In genomic region chr11:61971177-61972111, GRCh38 we compare ENCODE assay signal across 8 cellular contexts. TPM values are rescaled to one million over a fixed set of nuclear protein-coding genes. Genes with fewer than 3 reads are reported as not detected.
DNase-seq lines count a peak whose midpoint lies in the region; ATAC-seq and TF ChIP-seq lines count a peak whose summit lies in the region.

No MANE protein-coding gene starts in this region.

- peaks cover 24% of the 10 kb centered on the region for H3K36me3 Mint-ChIP-seq in dendritic cell treated with granulocyte-macrophage colony-stimulating factor and Interleukin-4, amounts not matched to agents 40 ng/mL and 50 ng/mL, for 4 days (ENCODE audit: low read depth)

- POLR2A ChIA-PET in AG04449 (lab: Yijun Ruan, JAX), result interaction anchor here (1.1 to 2.3 kb wide), 5 partner anchors 9 to 870 kb away, joined by 3 to 10 read pairs (median 3); partner anchors contain the start of gene FADS2

- H3K4me3 Mint-ChIP-seq in dendritic cell treated with granulocyte-macrophage colony-stimulating factor and Interleukin-4, amounts not matched to agents 40 ng/mL and 50 ng/mL, for 4 days, result peak overlapping the region; percentile 56

- intact Hi-C loops in dendritic cell treated with granulocyte-macrophage colony-stimulating factor and Interleukin-4, amounts not matched to agents 40 ng/mL and 50 ng/mL, for 4 days (cut with micrococcal nuclease), result loop anchor here (1.0 to 5.0 kb wide), 2 partner anchors 54 to 111 kb away; no protein-coding TSS in a partner anchor

- ATAC-seq in left lobe of liver (peak; percentile 50), GM21619 (IDR thresholded peaks at IDR 0.05; ENCODE audit: unreplicated experiment) (no peak)

- peaks cover 81% of the 10 kb centered on the region for H3K4me1 Mint-ChIP-seq in dendritic cell treated with granulocyte-macrophage colony-stimulating factor and Interleukin-4, amounts not matched to agents 40 ng/mL and 50 ng/mL, for 4 days (ENCODE audit: low read depth)

- H3K9me3 Mint-ChIP-seq in dendritic cell treated with granulocyte-macrophage colony-stimulating factor and Interleukin-4, amounts not matched to agents 40 ng/mL and 50 ng/mL, for 4 days, result no peaks in the 10 kb centered on the region

- CTCF ChIA-PET in AG04449 (lab: Yijun Ruan, JAX), result interaction anchor here (1.4 to 15.0 kb wide), 8 partner anchors 14 to 136 kb away, joined by 3 to 146 read pairs (median 8); partner anchors contain the start of gene BEST1

- H3K4me3 ChIP-seq in AG04449 (ENCODE audit: low read depth, low read length), result no peak overlapping the region

- peak; percentile 95 for DNase-seq in AG04449 (ENCODE audit: low read depth, low spot score)
- peak; percentile 96 for DNase-seq in NCI-H2029 (lab: John Stamatoyannopoulos, UW)
- DNase-seq in UCSD-AML1 (lab: John Stamatoyannopoulos, UW; ENCODE audit: unreplicated experiment), result peak; percentile 97
- peak; percentile 98 for DNase-seq in left lobe of liver (ENCODE audit: low spot score)
- DNase-seq in stimulated activated CD4-positive, alpha-beta T cell treated with anti-CD3 and anti-CD28 coated beads, Interleukin-2, amount 100 ng/mL, for 24 hours, result peak; percentile 52 to 57

- H3K27ac Mint-ChIP-seq in dendritic cell treated with granulocyte-macrophage colony-stimulating factor and Interleukin-4, amounts not matched to agents 40 ng/mL and 50 ng/mL, for 4 days, result peak overlapping the region; percentile 99

- peak; percentile 1 for TF ChIP-seq CTCF in AG04449 (IDR thresholded peaks at IDR 0.05; ENCODE audit: insufficient read depth, low read length, missing control alignments)

- H3K27me3 Mint-ChIP-seq in dendritic cell treated with granulocyte-macrophage colony-stimulating factor and Interleukin-4, amounts not matched to agents 40 ng/mL and 50 ng/mL, for 4 days, result no peaks in the 10 kb centered on the region

- TF ChIP-seq POLR2A in GM15510 (IDR thresholded peaks at IDR 0.05; ENCODE audit: borderline replicate concordance, extremely low read depth, insufficient read length), result peak; percentile 43

RNA-seq across cellular contexts. Expression of gene FTH1, which starts 4.0 kb away (rescaled TPM):
- 938 TPM for total RNA-seq in left lobe of liver

RNA-seq across cellular contexts. Expression of gene BEST1, which starts 21.3 kb away (rescaled TPM):
- total RNA-seq in left lobe of liver, result 0.63 TPM

RNA-seq across cellular contexts. Expression of gene RAB3IL1, which starts 54.1 kb away (rescaled TPM):
- total RNA-seq in left lobe of liver, result 4.0 TPM
